In the genomic region with DNA sequence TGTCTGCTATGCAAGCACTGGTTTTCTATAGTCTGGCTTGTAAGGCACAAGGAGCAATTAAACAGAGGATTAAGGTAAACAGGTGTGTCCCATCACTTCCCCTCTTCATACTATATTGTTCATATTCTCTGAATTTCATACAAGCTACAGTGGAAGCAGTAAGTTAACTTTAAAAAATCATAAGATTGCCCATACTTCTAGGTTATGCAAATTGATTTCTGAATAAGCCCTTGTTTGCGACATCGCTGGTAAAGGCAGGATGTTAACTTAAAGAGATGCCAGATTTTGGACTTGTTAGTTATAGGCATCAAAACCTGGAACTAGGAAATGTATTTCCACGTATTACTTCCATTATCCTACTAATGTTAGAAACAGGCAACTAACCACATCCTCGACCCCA, we compare ENCODE assay signal across 8 cellular contexts. TPM values are rescaled to one million over a fixed set of nuclear protein-coding genes. Genes with fewer than 3 reads are reported as not detected.
DNase-seq lines count a peak whose midpoint lies in the region; ATAC-seq, FAIRE-seq and TF ChIP-seq lines count a peak whose summit lies in the region.

No MANE protein-coding gene starts in this region.

- no peaks in the 10 kb centered on the region for H3K36me3 ChIP-seq in kidney (ENCODE audit: control insufficient read depth in 1 of 2, insufficient read depth in 2 of 2, low read length in 2 of 2)
- no peaks in the 10 kb centered on the region for H3K36me3 ChIP-seq in thoracic aorta

- H3K4me3 ChIP-seq in kidney (ENCODE audit: low read length in 2 of 2), result peak overlapping the region; percentile 65 to 69
- peak overlapping the region; percentile 96 for H3K4me3 ChIP-seq in thoracic aorta

- peaks cover 34% of the 10 kb centered on the region for H3K36me3 Mint-ChIP-seq in activated T-cell treated with anti-CD3 and anti-CD28 coated beads, Interleukin-2, amount 50 U/mL, for 24 hours (ENCODE audit: low read depth)
- peaks cover 28% of the 10 kb centered on the region for H3K36me3 Mint-ChIP-seq in activated CD8-positive, alpha-beta T cell treated with anti-CD3 and anti-CD28 coated beads, Interleukin-2, amount 10 ng/mL, durations not matched to agents 7 days and 5 days (ENCODE audit: low read depth)

- CTCF ChIA-PET in activated CD8-positive, alpha-beta T cell treated with anti-CD3 and anti-CD28 coated beads, Interleukin-2, amount 10 ng/mL, durations not matched to agents 7 days and 5 days (lab: Charles Lee), result interaction anchor here (0.8 to 6.4 kb wide), 26 partner anchors 10 to 119 kb away, joined by 3 to 83 read pairs (median 6); a partner anchor contains a TSS

- TF ChIP-seq CTCF in kidney (IDR thresholded peaks at IDR 0.05; ENCODE audit: borderline replicate concordance, extremely low read depth, insufficient read depth) (no peak), thoracic aorta (IDR thresholded peaks at IDR 0.05) (no peak)

- POLR2A ChIA-PET in activated CD8-positive, alpha-beta T cell treated with anti-CD3 and anti-CD28 coated beads, Interleukin-2, amount 10 ng/mL, durations not matched to agents 7 days and 5 days (lab: Charles Lee), result interaction anchor here (0.6 to 3.3 kb wide), 20 partner anchors 10 to 185 kb away, joined by 3 to 46 read pairs (median 5); a partner anchor contains a TSS

- H3K27me3 Mint-ChIP-seq in activated T-cell treated with anti-CD3 and anti-CD28 coated beads, Interleukin-2, amount 50 U/mL, for 24 hours, result no peaks in the 10 kb centered on the region
- H3K27me3 Mint-ChIP-seq in activated CD8-positive, alpha-beta T cell treated with anti-CD3 and anti-CD28 coated beads, Interleukin-2, amount 10 ng/mL, durations not matched to agents 7 days and 5 days (ENCODE audit: low read depth), result no peaks in the 10 kb centered on the region

- H3K9me3 ChIP-seq in kidney (ENCODE audit: control insufficient read depth in 1 of 2, low read length in 2 of 2) (no peaks in the 10 kb centered on the region), thoracic aorta (no peaks in the 10 kb centered on the region)

- peaks cover 39% of the 10 kb centered on the region for H3K4me1 Mint-ChIP-seq in activated T-cell treated with anti-CD3 and anti-CD28 coated beads, Interleukin-2, amount 50 U/mL, for 24 hours (ENCODE audit: low read depth)
- peaks cover 30% of the 10 kb centered on the region for H3K4me1 Mint-ChIP-seq in activated CD8-positive, alpha-beta T cell treated with anti-CD3 and anti-CD28 coated beads, Interleukin-2, amount 10 ng/mL, durations not matched to agents 7 days and 5 days (ENCODE audit: low read depth)

- ATAC-seq in activated CD8-positive, alpha-beta T cell treated with anti-CD3 and anti-CD28 coated beads, Interleukin-2, amount 10 ng/mL, durations not matched to agents 7 days and 5 days, result no peak
- ATAC-seq in thoracic aorta (ENCODE audit: insufficient number of reproducible peaks, low FRiP score, low read depth), result no peak
- ATAC-seq in GM19023 (IDR thresholded peaks at IDR 0.05; ENCODE audit: unreplicated experiment), result no peak

- no peak for DNase-seq in activated T-cell treated with anti-CD3 and anti-CD28 coated beads, Interleukin-2, amount 50 U/mL, for 24 hours
- no peak for DNase-seq in activated T-cell treated with anti-CD3 and anti-CD28 coated beads, Interleukin-2, amount 50 U/mL, for 1 hour
- DNase-seq in activated CD8-positive, alpha-beta T cell treated with anti-CD3 and anti-CD28 coated beads, Interleukin-2, amount 10 ng/mL, durations not matched to agents 7 days and 5 days, result no peak
- no peak for DNase-seq in kidney
- no peak for DNase-seq in thoracic aorta (ENCODE audit: low spot score)
- no peak for DNase-seq in glomerular visceral epithelial cell (ENCODE audit: extremely low spot score)
- DNase-seq in cerebellar cortex (ENCODE audit: low spot score), result no peak

- H3K27ac ChIP-seq in kidney (ENCODE audit: low read depth in 2 of 2, low read length in 2 of 2) (peak overlapping the region in 1 of 2 donors; percentile 32), thoracic aorta (peak overlapping the region; percentile 74 to 78)

- H3K9me3 Mint-ChIP-seq in activated T-cell treated with anti-CD3 and anti-CD28 coated beads, Interleukin-2, amount 50 U/mL, for 24 hours, result no peaks in the 10 kb centered on the region
- H3K9me3 Mint-ChIP-seq in activated CD8-positive, alpha-beta T cell treated with anti-CD3 and anti-CD28 coated beads, Interleukin-2, amount 10 ng/mL, durations not matched to agents 7 days and 5 days (ENCODE audit: insufficient read depth), result no peaks in the 10 kb centered on the region

- intact Hi-C loops in kidney (cut with DNase I), result loop anchor here (10.0 kb wide), 1 partner anchor 110 kb away; no protein-coding TSS in a partner anchor

- peak overlapping the region; percentile 81 for H3K4me3 Mint-ChIP-seq in activated T-cell treated with anti-CD3 and anti-CD28 coated beads, Interleukin-2, amount 50 U/mL, for 24 hours
- peak overlapping the region; percentile 86 for H3K4me3 Mint-ChIP-seq in activated CD8-positive, alpha-beta T cell treated with anti-CD3 and anti-CD28 coated beads, Interleukin-2, amount 10 ng/mL, durations not matched to agents 7 days and 5 days

- no peak overlapping the region for H3K9ac ChIP-seq in kidney (ENCODE audit: low read length in 2 of 2)

- H3K4me1 ChIP-seq in kidney (ENCODE audit: control insufficient read depth in 1 of 2, insufficient read depth in 1 of 2, low read depth in 1 of 2, low read length in 2 of 2), result peaks cover 0 to 8% of the 10 kb centered on the region in 2 donors
- peaks cover 21 to 37% of the 10 kb centered on the region in 2 donors for H3K4me1 ChIP-seq in thoracic aorta (ENCODE audit: control insufficient read depth in 1 of 2, low read depth in 2 of 2)

- FAIRE-seq in kidney (lab: Jason Lieb, UNC), result no peak

- peak overlapping the region; percentile 82 for H3K27ac Mint-ChIP-seq in activated T-cell treated with anti-CD3 and anti-CD28 coated beads, Interleukin-2, amount 50 U/mL, for 24 hours
- peak overlapping the region; percentile 95 for H3K27ac Mint-ChIP-seq in activated CD8-positive, alpha-beta T cell treated with anti-CD3 and anti-CD28 coated beads, Interleukin-2, amount 10 ng/mL, durations not matched to agents 7 days and 5 days

- no peaks in the 10 kb centered on the region for H3K27me3 ChIP-seq in thoracic aorta (replicated peaks; ENCODE audit: insufficient read depth)

RNA-seq across cellular contexts. Expression of a gene that starts 1.0 kb away (rescaled TPM):
- 10 to 100 TPM; 54.9 to 58.4 TPM for total RNA-seq in activated CD8-positive, alpha-beta T cell treated with anti-CD3 and anti-CD28 coated beads, Interleukin-2, amount 10 ng/mL, durations not matched to agents 7 days and 5 days
- total RNA-seq in kidney (17.0 TPM), thoracic aorta (10 to 100 TPM; 22.2 to 25.6 TPM)
- polyA plus RNA-seq in kidney (ENCODE audit: insufficient read depth, low read depth, low replicate concordance), result 3.0 TPM
